23 cellular contexts compared by ENCODE assay signal in the genomic region with DNA sequence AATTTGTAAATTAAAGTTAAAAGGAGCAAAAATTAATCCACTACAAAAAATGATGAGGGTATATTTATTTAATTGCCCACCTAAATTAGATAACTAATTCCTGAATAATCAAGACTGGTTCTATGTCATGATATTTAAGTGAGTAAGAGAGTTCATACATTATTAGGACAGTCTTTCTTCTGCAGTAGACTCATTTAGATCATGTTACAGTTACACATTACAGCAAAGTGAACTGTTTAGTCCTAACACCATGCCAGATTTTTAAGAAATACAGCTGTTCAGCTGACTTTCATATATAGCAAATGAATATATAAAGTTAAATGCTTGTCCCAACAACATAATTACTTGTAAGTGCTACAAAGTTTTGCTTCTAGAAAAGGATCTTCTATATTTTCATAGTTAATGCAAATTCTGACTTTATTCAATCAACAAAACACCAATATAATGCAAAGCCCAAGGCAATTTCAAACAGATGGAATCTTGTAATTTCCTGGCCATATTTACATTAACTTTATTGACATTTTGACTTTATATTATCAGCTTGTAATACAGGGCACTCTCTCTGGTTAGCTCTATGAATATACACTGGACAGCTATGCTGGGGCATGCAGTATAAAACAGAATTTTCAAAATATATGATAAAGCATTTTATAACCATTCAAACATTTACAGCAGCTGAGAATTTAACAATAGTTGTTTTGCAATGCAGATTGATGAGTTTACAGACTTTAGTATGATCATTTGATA. TPM values are rescaled to one million over a fixed set of nuclear protein-coding genes. Genes with fewer than 3 reads are reported as not detected.
DNase-seq lines count a peak whose midpoint lies in the region; ATAC-seq, FAIRE-seq and TF ChIP-seq lines count a peak whose summit lies in the region.
"Had no signal": no experiment of that assay in that cellular context is flagged by ENCODE, and none has a peak within 500 bp of the region (broad histone marks: within the 10 kb centered on the region; RNA-seq: fewer than 3 reads in every experiment).

No MANE protein-coding gene starts in this region.

- H3K4me3 ChIP-seq in Panc1 (ENCODE audit: low read depth in 2 of 2, low read length in 2 of 2) (no peak overlapping the region), GM23338 (no peak overlapping the region)
- H3K4me3 ChIP-seq: A549, BLaER1, K562 had no signal

- POLR2A ChIA-PET in Panc1 (lab: Charles Lee), result no interaction called here

- no peaks in the 10 kb centered on the region; the same call in 1 of the 2 replicates for H3K4me1 ChIP-seq in Panc1 (ENCODE audit: control insufficient read depth, insufficient read depth, low read length)
- H3K4me1 ChIP-seq in GM23338 (ENCODE audit: insufficient read depth), result no peaks in the 10 kb centered on the region
- H3K4me1 ChIP-seq: A549, BLaER1 had no signal

- ATAC-seq in Panc1 (no peak), GM23338 (no peak)
- ATAC-seq: A549, HCT116, K562 had no signal

- TF ChIP-seq CTCF in D721Med (IDR thresholded peaks at IDR 0.05; ENCODE audit: insufficient read depth, missing control alignments), result no peak
- no peak for TF ChIP-seq CTCF in Panc1 (IDR thresholded peaks at IDR 0.05)
- no peak for TF ChIP-seq CTCF in GM23338 (conservative IDR thresholded peaks at IDR 0.05; ENCODE audit: low read depth in 2 of 2)

- peak overlapping the region; percentile 44; the same call in 1 of the 2 replicates for H3K27ac ChIP-seq in Panc1 (ENCODE audit: low read length)
- no peak overlapping the region for H3K27ac ChIP-seq in GM23338 (ENCODE audit: low read depth)
- H3K27ac ChIP-seq: A549, BLaER1, HL-60 had no signal

- H3K27me3 Mint-ChIP-seq in GM23338 (ENCODE audit: insufficient read depth, low read depth, poor library complexity), result no peaks in the 10 kb centered on the region
- H3K27me3 Mint-ChIP-seq in T-helper 2 cell treated with Interferon-gamma antibody and Interleukin-4, amounts not matched to agents 5 μg/mL and 100 μg/mL, for 36 hours (ENCODE audit: low read depth), result no peaks in the 10 kb centered on the region

- peaks cover 4% of the 10 kb centered on the region; the same call in 2 of the 3 replicates for H3K4me1 Mint-ChIP-seq in GM23338
- peaks cover 13% of the 10 kb centered on the region for H3K4me1 Mint-ChIP-seq in T-helper 2 cell treated with Interferon-gamma antibody and Interleukin-4, amounts not matched to agents 5 μg/mL and 100 μg/mL, for 36 hours (ENCODE audit: low read depth)
- H3K4me1 Mint-ChIP-seq: CD14-positive monocyte had no signal

- no peaks in the 10 kb centered on the region for H3F3A ChIP-seq in GM23338 (replicated peaks; ENCODE audit: low read depth)

- no TSS peak for BruUV-seq in Panc1 (replicated peaks; lab: Mats Ljungman, UMichigan)

- H3K9me3 Mint-ChIP-seq in GM23338, result no peaks in the 10 kb centered on the region
- peaks cover 6% of the 10 kb centered on the region for H3K9me3 Mint-ChIP-seq in T-helper 2 cell treated with Interferon-gamma antibody and Interleukin-4, amounts not matched to agents 5 μg/mL and 100 μg/mL, for 36 hours
- H3K9me3 Mint-ChIP-seq: HFFc6 had no signal

- peak; percentile 25 for FAIRE-seq in D721Med (lab: Jason Lieb, UNC)
- FAIRE-seq: A549, GM12892, K562 had no signal

- no peaks in the 10 kb centered on the region for H3K36me3 ChIP-seq in Panc1 (ENCODE audit: control insufficient read depth, insufficient read depth, low read length)
- 0 out of 2 replicates have a peak, but pooled peaks cover 5% of the 10 kb centered on the region for H3K36me3 ChIP-seq in GM23338 (ENCODE audit: insufficient read depth)

- peaks cover 3% of the 10 kb centered on the region; the same call in 2 of the 3 replicates for H3K36me3 Mint-ChIP-seq in GM23338 (ENCODE audit: low read depth)
- peaks cover 1% of the 10 kb centered on the region for H3K36me3 Mint-ChIP-seq in T-helper 2 cell treated with Interferon-gamma antibody and Interleukin-4, amounts not matched to agents 5 μg/mL and 100 μg/mL, for 36 hours (ENCODE audit: low read depth)
- H3K36me3 Mint-ChIP-seq: CD4-positive, alpha-beta memory T cell had no signal

- no peaks in the 10 kb centered on the region for H3K9me3 ChIP-seq in Panc1 (ENCODE audit: control insufficient read depth, insufficient read depth, low read depth, low read length)
- H3K9me3 ChIP-seq: A549 had no signal

- in situ Hi-C loops in Panc1 (cut with HindIII; ENCODE audit: low pct_unique_long_range_greater_than_20kb, low sequenced_read_pairs), result no loop called here

- H2AFZ ChIP-seq in GM23338, result no peak overlapping the region

- DNase-seq in D721Med (ENCODE audit: insufficient read length, low spot score) (no peak), LHCN-M2 (ENCODE audit: low read depth) (peak; percentile 3), Panc1 (ENCODE audit: low read depth, low spot score) (no peak), GM23338 (ENCODE audit: low spot score) (no peak)
- no peak for DNase-seq in activated CD4-positive, CD25-positive, alpha-beta regulatory T cell (lab: John Stamatoyannopoulos, UW)
- DNase-seq in T-helper 2 cell treated with Interferon-gamma antibody and Interleukin-4, amounts not matched to agents 5 μg/mL and 100 μg/mL, for 36 hours (ENCODE audit: low spot score), result no peak
- DNase-seq: Calu3; CD4-positive, alpha-beta memory T cell; DMS153; DMS79; GDM1; GOT3; H7; HFFc6 had no signal

- intact Hi-C loops in Panc1 (cut with micrococcal nuclease; ENCODE audit: unreplicated experiment), result no loop called here

- H3K9me2 ChIP-seq in GM23338 (ENCODE audit: insufficient read depth), result no peaks in the 10 kb centered on the region

- H3K4me3 Mint-ChIP-seq in GM23338, result no peak overlapping the region
- no peak overlapping the region for H3K4me3 Mint-ChIP-seq in T-helper 2 cell treated with Interferon-gamma antibody and Interleukin-4, amounts not matched to agents 5 μg/mL and 100 μg/mL, for 36 hours
- H3K4me3 Mint-ChIP-seq: CD14-positive monocyte; CD4-positive, alpha-beta memory T cell; HFFc6 had no signal

- no peaks in the 10 kb centered on the region for H3K79me2 ChIP-seq in GM23338 (replicated peaks; ENCODE audit: insufficient read depth)

- no peak overlapping the region for H3K4me2 ChIP-seq in GM23338
- H3K4me2 ChIP-seq: A549, BLaER1 had no signal

- CTCF ChIA-PET in Panc1 (lab: Charles Lee), result interaction anchor here (0.6 kb wide), 1 partner anchor 1429 kb away, joined by 6 read pairs; no protein-coding TSS in a partner anchor

- no peak overlapping the region for H3K27ac Mint-ChIP-seq in GM23338
- no peak overlapping the region for H3K27ac Mint-ChIP-seq in T-helper 2 cell treated with Interferon-gamma antibody and Interleukin-4, amounts not matched to agents 5 μg/mL and 100 μg/mL, for 36 hours
- H3K27ac Mint-ChIP-seq: CD14-positive monocyte; CD4-positive, alpha-beta memory T cell; HFFc6 had no signal

- H3K27me3 ChIP-seq in Panc1 (ENCODE audit: control insufficient read depth, insufficient read depth, low read length) (no peaks in the 10 kb centered on the region), GM23338 (ENCODE audit: insufficient read depth) (no peaks in the 10 kb centered on the region)
- H3K27me3 ChIP-seq: BLaER1 had no signal

- H4K20me1 ChIP-seq in GM23338 (replicated peaks; ENCODE audit: insufficient read depth), result no peaks in the 10 kb centered on the region
- H4K20me1 ChIP-seq: BLaER1 had no signal

TF ChIP-seq in GM23338, 12 proteins besides CTCF, POLR2A, EP300 and RAD21:
- TF ChIP-seq STAT1 (IDR thresholded peaks at IDR 0.05; ENCODE audit: unreplicated experiment) (no peak), ZNF331 (CRISPR knock-in tag; IDR thresholded peaks at IDR 0.05; ENCODE audit: low read depth) (no peak), ETS1 (IDR thresholded peaks at IDR 0.05) (no peak), EZH2phosphoT487 (IDR thresholded peaks at IDR 0.05; ENCODE audit: unreplicated experiment) (no peak), NANOG (IDR thresholded peaks at IDR 0.05; ENCODE audit: borderline replicate concordance) (no peak)
TF ChIP-seq in GM23338: peak in this region for 0.

RNA-seq across cellular contexts. Expression of gene TP53AIP1, which starts 45.7 kb away (rescaled TPM):
- total RNA-seq in LHCN-M2 (2014; rRNA removed) (not detected in 2 replicates), Panc1 (2021; ENCODE audit: unreplicated experiment) (0.08 TPM)
- not detected for polyA plus RNA-seq in LHCN-M2 (2012)
- polyA plus RNA-seq in Panc1 (2012; ENCODE audit: insufficient read length), result not detected
- total RNA-seq in GM23338 (2014; rRNA removed; shearing (Covaris generic)), result 0.07 TPM in 1 of 2 replicates, not detected in the other
- not detected in 2 replicates for polyA plus RNA-seq in GM23338 (2016; fragmentation: Nextera tagmentation; extraction: Ambion mirVana)
- total RNA-seq: CD4-positive, alpha-beta memory T cell; Daoy; HFFc6; HT1080; K562 had no signal
- polyA plus RNA-seq: CD14-positive monocyte; CD4-positive, alpha-beta memory T cell; K562 had no signal
